ENCODE assay signal across 17 cellular contexts in genomic region chr21:42405064-42406059, GRCh38. TPM values are rescaled to one million over a fixed set of nuclear protein-coding genes. Genes with fewer than 3 reads are reported as not detected.
DNase-seq lines count a peak whose midpoint lies in the region; ATAC-seq and TF ChIP-seq lines count a peak whose summit lies in the region.
"Had no signal": no experiment of that assay in that cellular context is flagged by ENCODE, and none has a peak within 500 bp of the region (broad histone marks: within the 10 kb centered on the region; RNA-seq: fewer than 3 reads in every experiment).

No MANE protein-coding gene starts in this region.

- no peak overlapping the region for H3K9ac ChIP-seq in smooth muscle cell (ENCODE audit: low read depth)

- CTCF ChIA-PET in activated naive CD4-positive, alpha-beta T cell treated with anti-CD3 and anti-CD28 coated beads, Interleukin-2, amount 10 ng/mL, durations not matched to agents 7 days and 5 days (lab: Charles Lee) = interaction anchor here (0.8 to 4.7 kb wide), 11 partner anchors 10 to 67 kb away, joined by 3 to 25 read pairs (median 5); no protein-coding TSS in a partner anchor

- H3K9me3 Mint-ChIP-seq in activated naive CD4-positive, alpha-beta T cell treated with anti-CD3 and anti-CD28 coated beads, Interleukin-2, amount 10 ng/mL, durations not matched to agents 7 days and 5 days = peaks cover 10% of the 10 kb centered on the region
- peaks cover 7% of the 10 kb centered on the region for H3K9me3 Mint-ChIP-seq in activated naive CD8-positive, alpha-beta T cell treated with anti-CD3 and anti-CD28 coated beads for 36 hours
- no peaks in the 10 kb centered on the region for H3K9me3 Mint-ChIP-seq in neural crest cell

- H3K4me1 Mint-ChIP-seq in activated naive CD4-positive, alpha-beta T cell treated with anti-CD3 and anti-CD28 coated beads, Interleukin-2, amount 10 ng/mL, durations not matched to agents 7 days and 5 days = peaks cover 59% of the 10 kb centered on the region
- peaks cover 52% of the 10 kb centered on the region for H3K4me1 Mint-ChIP-seq in activated naive CD8-positive, alpha-beta T cell treated with anti-CD3 and anti-CD28 coated beads for 36 hours
- peaks cover 18% of the 10 kb centered on the region for H3K4me1 Mint-ChIP-seq in neural crest cell
- H3K4me1 Mint-ChIP-seq: naive B cell had no signal

- no peak overlapping the region for H3K27ac ChIP-seq in smooth muscle cell (ENCODE audit: low read depth)
- H3K27ac ChIP-seq: SJSA1 had no signal

- no peak overlapping the region for H3K4me3 ChIP-seq in smooth muscle cell
- H3K4me3 ChIP-seq: SJSA1 had no signal

- H3K9me3 ChIP-seq in smooth muscle cell (replicated peaks; ENCODE audit: low read depth) = no peaks in the 10 kb centered on the region
- H3K9me3 ChIP-seq: SJSA1 had no signal

- no peaks in the 10 kb centered on the region for H3K36me3 ChIP-seq in smooth muscle cell (ENCODE audit: low read depth)
- H3K36me3 ChIP-seq: SJSA1 had no signal

- no peaks in the 10 kb centered on the region for H4K20me1 ChIP-seq in smooth muscle cell (ENCODE audit: low read depth)

- no peak overlapping the region for H3K4me2 ChIP-seq in smooth muscle cell

- TF ChIP-seq CTCF in neural crest cell (conservative IDR thresholded peaks at IDR 0.05) = no peak
- no peak for TF ChIP-seq CTCF in smooth muscle cell (IDR thresholded peaks at IDR 0.05; ENCODE audit: borderline replicate concordance, insufficient read depth, poor library complexity, severe bottlenecking)

- no peak for DNase-seq in activated naive CD4-positive, alpha-beta T cell treated with anti-CD3 and anti-CD28 coated beads, Interleukin-2, amount 10 ng/mL, durations not matched to agents 7 days and 5 days
- DNase-seq in activated naive CD4-positive, alpha-beta T cell treated with Interleukin-2 at 50 U/mL for 16 hours = no peak
- peak; percentile 29 for DNase-seq in activated naive CD8-positive, alpha-beta T cell treated with anti-CD3 and anti-CD28 coated beads for 36 hours
- DNase-seq in neural crest cell (ENCODE audit: low read depth, low spot score) (no peak), NCI-H2171 treated with DMSO at 0.1 percent for 48 hours (lab: John Stamatoyannopoulos, UW) (no peak), NCI-H1048 (lab: John Stamatoyannopoulos, UW) (no peak), smooth muscle cell (lab: John Stamatoyannopoulos, UW; ENCODE audit: unreplicated experiment) (no peak)
- DNase-seq: DMS153; hippocampal formation; KG1; naive B cell; NCI-H1417; NCI-H345; stimulated activated CD4-positive, alpha-beta T cell treated with anti-CD3 and anti-CD28 coated beads, Interleukin-2, amount 100 ng/mL, for 48 hours had no signal

- H3F3A ChIP-seq in smooth muscle cell (ENCODE audit: low read depth) = no peaks in the 10 kb centered on the region

- peaks cover 53% of the 10 kb centered on the region for H3K36me3 Mint-ChIP-seq in activated naive CD4-positive, alpha-beta T cell treated with anti-CD3 and anti-CD28 coated beads, Interleukin-2, amount 10 ng/mL, durations not matched to agents 7 days and 5 days
- peaks cover 73% of the 10 kb centered on the region for H3K36me3 Mint-ChIP-seq in activated naive CD8-positive, alpha-beta T cell treated with anti-CD3 and anti-CD28 coated beads for 36 hours
- H3K36me3 Mint-ChIP-seq in neural crest cell (ENCODE audit: low read depth) = no peaks in the 10 kb centered on the region

- 95% methylated on average over 24 of the region's 26 CpGs for WGBS in smooth muscle cell (ENCODE audit: low lambda C conversion rate)

- no peaks in the 10 kb centered on the region for H3K79me2 ChIP-seq in smooth muscle cell (ENCODE audit: low read depth)

- ATAC-seq in HG03565 (IDR thresholded peaks at IDR 0.05; ENCODE audit: unreplicated experiment) = no peak

- H2AFZ ChIP-seq in smooth muscle cell (ENCODE audit: low read depth) = no peak overlapping the region

- peaks cover 5% of the 10 kb centered on the region for H3K4me1 ChIP-seq in smooth muscle cell (ENCODE audit: low read depth)

- peak overlapping the region; percentile 98 for H3K4me3 Mint-ChIP-seq in activated naive CD4-positive, alpha-beta T cell treated with anti-CD3 and anti-CD28 coated beads, Interleukin-2, amount 10 ng/mL, durations not matched to agents 7 days and 5 days
- H3K4me3 Mint-ChIP-seq in activated naive CD8-positive, alpha-beta T cell treated with anti-CD3 and anti-CD28 coated beads for 36 hours = peak overlapping the region; percentile 92
- no peak overlapping the region for H3K4me3 Mint-ChIP-seq in neural crest cell

- peak overlapping the region; percentile 87 for H3K27ac Mint-ChIP-seq in activated naive CD4-positive, alpha-beta T cell treated with anti-CD3 and anti-CD28 coated beads, Interleukin-2, amount 10 ng/mL, durations not matched to agents 7 days and 5 days
- peak overlapping the region; percentile 96 for H3K27ac Mint-ChIP-seq in activated naive CD8-positive, alpha-beta T cell treated with anti-CD3 and anti-CD28 coated beads for 36 hours
- peak overlapping the region; percentile 45 for H3K27ac Mint-ChIP-seq in neural crest cell (ENCODE audit: unreplicated experiment)
- H3K27ac Mint-ChIP-seq: naive B cell had no signal

- no peaks in the 10 kb centered on the region for H3K27me3 ChIP-seq in smooth muscle cell (ENCODE audit: low read depth)
- H3K27me3 ChIP-seq: SJSA1 had no signal

- no peaks in the 10 kb centered on the region for H3K27me3 Mint-ChIP-seq in activated naive CD4-positive, alpha-beta T cell treated with anti-CD3 and anti-CD28 coated beads, Interleukin-2, amount 10 ng/mL, durations not matched to agents 7 days and 5 days
- H3K27me3 Mint-ChIP-seq in activated naive CD8-positive, alpha-beta T cell treated with anti-CD3 and anti-CD28 coated beads for 36 hours = no peaks in the 10 kb centered on the region
- H3K27me3 Mint-ChIP-seq in neural crest cell (ENCODE audit: low read depth) = no peaks in the 10 kb centered on the region

RNA-seq across cellular contexts. Expression of gene UBASH3A, which starts 1.7 kb away (rescaled TPM):
- 10 to 100 TPM; 38.9 to 41.1 TPM for total RNA-seq in activated naive CD8-positive, alpha-beta T cell treated with anti-CD3 and anti-CD28 coated beads for 36 hours
- total RNA-seq in neural crest cell (not detected in 2 replicates), smooth muscle cell (not detected in 2 replicates)
- 0.22 TPM in 1 of 2 replicates, not detected in the other for polyA plus RNA-seq in smooth muscle cell
- total RNA-seq: H4, SJSA1 had no signal

RNA-seq across cellular contexts. Expression of gene TMPRSS3, which starts 9.5 kb away (rescaled TPM):
- total RNA-seq in activated naive CD8-positive, alpha-beta T cell treated with anti-CD3 and anti-CD28 coated beads for 36 hours = 10 to 100 TPM; 49.1 to 50.7 TPM
- total RNA-seq in neural crest cell (not detected in 2 replicates), smooth muscle cell (0.09 TPM in 1 of 2 replicates, not detected in the other)
- polyA plus RNA-seq in smooth muscle cell = not detected in 2 replicates

RNA-seq across cellular contexts. Expression of gene TFF1, which starts 39.0 kb away (rescaled TPM):
- total RNA-seq in activated naive CD8-positive, alpha-beta T cell treated with anti-CD3 and anti-CD28 coated beads for 36 hours = not detected
- total RNA-seq in neural crest cell (not detected in 2 replicates), smooth muscle cell (3.3 and 7.9 TPM in 2 replicates)
- polyA plus RNA-seq in smooth muscle cell = 8.1 and 8.6 TPM in 2 replicates
- total RNA-seq: H4, SJSA1 had no signal

RNA-seq across cellular contexts. Expression of gene TFF2, which starts 54.6 kb away (rescaled TPM):
- total RNA-seq in activated naive CD8-positive, alpha-beta T cell treated with anti-CD3 and anti-CD28 coated beads for 36 hours = not detected
- total RNA-seq in neural crest cell = not detected in 2 replicates
- not detected in 2 replicates for total RNA-seq in smooth muscle cell
- not detected in 2 replicates for polyA plus RNA-seq in smooth muscle cell
- total RNA-seq: H4, SJSA1 had no signal

Comparison
In these comparisons a context has a peak if more than half of its experiments do, and no peak if none do; other contexts are left out.
1. H3K27ac Mint-ChIP-seq: peak in every context shown above with its lines; median percentile 96 in activated naive CD8-positive, alpha-beta T cell treated with anti-CD3 and anti-CD28 coated beads for 36 hours; 87 in activated naive CD4-positive, alpha-beta T cell treated with anti-CD3 and anti-CD28 coated beads, Interleukin-2, amount 10 ng/mL, durations not matched to agents 7 days and 5 days; 45 in neural crest cell.
2. RNA of gene UBASH3A, which starts 1.7 kb away (total RNA-seq): 38.9 to 41.1 TPM in activated naive CD8-positive, alpha-beta T cell treated with anti-CD3 and anti-CD28 coated beads for 36 hours; not detected in neural crest cell and not detected in smooth muscle cell; every median in the first group is over 10 times any median in the second.
3. RNA of gene TMPRSS3, which starts 9.5 kb away (total RNA-seq): 49.1 to 50.7 TPM in activated naive CD8-positive, alpha-beta T cell treated with anti-CD3 and anti-CD28 coated beads for 36 hours; not detected in neural crest cell and 0.09 TPM in smooth muscle cell; every median in the first group is over 10 times any median in the second.